ENCODE assay signal across 18 cellular contexts in the genomic region with DNA sequence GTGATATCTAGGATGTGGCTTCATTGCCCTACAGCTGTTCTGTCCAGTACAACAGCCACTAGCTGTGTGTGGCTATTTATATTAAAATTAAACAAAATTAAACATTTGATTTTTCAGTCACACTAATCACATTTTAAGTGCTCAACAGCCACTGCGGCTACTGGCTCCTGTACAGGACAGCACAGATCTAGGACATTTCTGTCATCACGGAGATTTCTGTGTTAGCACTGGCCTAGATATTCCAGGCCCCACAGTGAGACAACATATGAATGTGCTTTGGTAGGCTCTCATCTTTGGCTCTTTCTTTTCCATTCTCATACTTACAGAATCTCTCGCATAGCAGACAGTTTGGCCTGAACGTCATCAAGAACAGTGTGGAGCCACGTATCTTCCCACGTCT. TPM values are rescaled to one million over a fixed set of nuclear protein-coding genes. Genes with fewer than 3 reads are reported as not detected.
DNase-seq lines count a peak whose midpoint lies in the region; ATAC-seq, FAIRE-seq and TF ChIP-seq lines count a peak whose summit lies in the region.
"Had no signal": no experiment of that assay in that cellular context is flagged by ENCODE, and none has a peak within 500 bp of the region (broad histone marks: within the 10 kb centered on the region; RNA-seq: fewer than 3 reads in every experiment).

No MANE protein-coding gene starts in this region.

- no peak overlapping the region for H2BK5ac ChIP-seq in mesenchymal stem cell (ENCODE audit: low read depth, low read length, poor library complexity, severe bottlenecking)

- DNase-seq in G401 (ENCODE audit: low spot score), result peak; percentile 73
- peak; percentile 69 for DNase-seq in cerebellar cortex (ENCODE audit: low spot score)
- no peak for DNase-seq in mesenchymal stem cell
- no peak for DNase-seq in COLO829 (ENCODE audit: low spot score)
- DNase-seq in GM12891 (ENCODE audit: insufficient read length, low spot score), result no peak
- DNase-seq: Calu3; CD4-positive, alpha-beta memory T cell; DMS79 treated with DMSO at 0.1 percent for 48 hours; GOT3; H9 had no signal

- in situ Hi-C loops in G401 (cut with HindIII; ENCODE audit: low sequenced_read_pairs), result no loop called here

- H3K36me3 ChIP-seq in mesenchymal stem cell (ENCODE audit: control insufficient read depth in 1 of 2, insufficient read depth in 2 of 2, low read depth in 1 of 2, low read length in 2 of 2), result no peaks in the 10 kb centered on the region
- H3K36me3 ChIP-seq in stomach smooth muscle (ENCODE audit: control insufficient read depth in 2 of 2, insufficient read depth in 2 of 2, low read length in 2 of 2), result no peaks in the 10 kb centered on the region
- H3K36me3 ChIP-seq: BLaER1 had no signal

- no peak overlapping the region for H3K14ac ChIP-seq in mesenchymal stem cell (ENCODE audit: low read length in 2 of 2)

- no peak for ATAC-seq in GM21381 (IDR thresholded peaks at IDR 0.05; ENCODE audit: unreplicated experiment)
- ATAC-seq: A549, GM12878 had no signal

- H3K27me3 ChIP-seq in mesenchymal stem cell (ENCODE audit: control insufficient read depth in 1 of 2, insufficient read depth in 1 of 2, low read length in 2 of 2) (peaks cover 0 to 7% of the 10 kb centered on the region in 2 experiments), stomach smooth muscle (ENCODE audit: control insufficient read depth in 1 of 2, insufficient read depth in 2 of 2, low read length in 2 of 2) (no peaks in the 10 kb centered on the region)
- H3K27me3 ChIP-seq: BLaER1 had no signal

- no peak overlapping the region for H3K18ac ChIP-seq in mesenchymal stem cell (ENCODE audit: low read depth in 1 of 2, low read length in 2 of 2)

- no peak overlapping the region for H3K4ac ChIP-seq in mesenchymal stem cell (ENCODE audit: low read depth in 1 of 2, low read length in 2 of 2)

- no peak for TF ChIP-seq POLR2A in GM12891 (IDR thresholded peaks at IDR 0.05; ENCODE audit: low read depth, low read length)

- peak overlapping the region; percentile 5 for H2BK120ac ChIP-seq in mesenchymal stem cell (ENCODE audit: low read depth, low read length)

- no peak overlapping the region for H3K27ac ChIP-seq in mesenchymal stem cell (ENCODE audit: low read length, poor library complexity, severe bottlenecking)
- peak overlapping the region; percentile 31 for H3K27ac ChIP-seq in stomach smooth muscle (ENCODE audit: low read length)
- H3K27ac ChIP-seq: 22Rv1, A549, BLaER1 had no signal

- H4K91ac ChIP-seq in mesenchymal stem cell (ENCODE audit: low read length), result no peak overlapping the region

- FAIRE-seq in GM12891 (lab: Jason Lieb, UNC), result no peak
- FAIRE-seq: A549, GM12878, GM18507, HTR-8/SVneo had no signal

- H3K23ac ChIP-seq in mesenchymal stem cell (ENCODE audit: low read length in 2 of 2), result no peak overlapping the region

- H3K4me1 ChIP-seq in mesenchymal stem cell (ENCODE audit: control insufficient read depth, insufficient read depth, low read depth, low read length), result no peaks in the 10 kb centered on the region
- peaks cover 9% of the 10 kb centered on the region for H3K4me1 ChIP-seq in stomach smooth muscle (ENCODE audit: control insufficient read depth, insufficient read depth, low read length)
- H3K4me1 ChIP-seq: A549, BLaER1 had no signal

- H2BK15ac ChIP-seq in mesenchymal stem cell (ENCODE audit: low read depth, poor library complexity, severe bottlenecking), result no peak overlapping the region

- no peak overlapping the region for H4K8ac ChIP-seq in mesenchymal stem cell (ENCODE audit: low read length)

- H3K9ac ChIP-seq in mesenchymal stem cell (ENCODE audit: low read length) (no peak overlapping the region), stomach smooth muscle (ENCODE audit: low read length in 2 of 2) (no peak overlapping the region)
- H3K9ac ChIP-seq: BLaER1 had no signal

- no peak overlapping the region for H3K4me2 ChIP-seq in mesenchymal stem cell (ENCODE audit: low read length, poor library complexity, severe bottlenecking)
- H3K4me2 ChIP-seq: A549, BLaER1 had no signal

- H3K4me3 ChIP-seq in mesenchymal stem cell (ENCODE audit: insufficient read depth in 1 of 2, low read depth in 1 of 2, low read length in 2 of 2) (no peak overlapping the region), stomach smooth muscle (ENCODE audit: low read length in 2 of 2) (no peak overlapping the region)
- H3K4me3 ChIP-seq: A549, BLaER1, GM12878 had no signal

- H3K9me3 ChIP-seq in mesenchymal stem cell (ENCODE audit: control insufficient read depth, low read length), result no peaks in the 10 kb centered on the region
- no peaks in the 10 kb centered on the region for H3K9me3 ChIP-seq in stomach smooth muscle (ENCODE audit: control insufficient read depth in 2 of 2, low read length in 2 of 2)
- H3K9me3 ChIP-seq: A549, BLaER1 had no signal

- H2AK5ac ChIP-seq in mesenchymal stem cell (ENCODE audit: low read length, severe bottlenecking), result no peak overlapping the region

- H2AFZ ChIP-seq in mesenchymal stem cell (ENCODE audit: low read depth, low read length), result no peak overlapping the region

- H2BK12ac ChIP-seq in mesenchymal stem cell (ENCODE audit: low read length in 2 of 2), result no peak overlapping the region

- 93% methylated on average over 6 of the region's 6 CpGs for WGBS in mesenchymal stem cell

- no peaks in the 10 kb centered on the region for H3K79me1 ChIP-seq in mesenchymal stem cell (replicated peaks; ENCODE audit: low read length, poor library complexity, severe bottlenecking)

TF ChIP-seq in GM12891, 5 proteins besides CTCF, POLR2A, EP300 and RAD21:
- TF ChIP-seq POU2F2 (IDR thresholded peaks at IDR 0.05; ENCODE audit: low read depth, low read length) (no peak), PAX5 (IDR thresholded peaks at IDR 0.05; ENCODE audit: insufficient read depth, low read length, severe bottlenecking) (no peak), TAF1 (IDR thresholded peaks at IDR 0.05; ENCODE audit: low read depth, low read length) (no peak), POLR2AphosphoS5 (IDR thresholded peaks at IDR 0.05; ENCODE audit: low read depth, low read length) (no peak), SPI1 (IDR thresholded peaks at IDR 0.05; ENCODE audit: low read depth, low read length) (no peak)

RNA-seq across cellular contexts. Expression of a gene that starts 48.4 kb away (rescaled TPM):
- 6.6 and 12.7 TPM in 2 replicates for total RNA-seq in G401 (2014; rRNA removed; shearing (Covaris generic))
- 3.7 TPM for polyA plus RNA-seq in mesenchymal stem cell (2013, experiment 1 of 2)
- polyA plus RNA-seq in mesenchymal stem cell (2013, experiment 2 of 2), result 3.7 TPM
- 5.2 TPM for polyA plus RNA-seq in GM12891 (2012; ENCODE audit: low read depth, missing spikeins)

Comparison
In these comparisons a context has a peak if more than half of its experiments do, and no peak if none do; other contexts are left out.
1. DNase-seq: peak in G401 (single experiment) and cerebellar cortex (single experiment); none in mesenchymal stem cell (single experiment), COLO829 (single experiment) and GM12891 (single experiment).